ENCODE assay signal across 26 cellular contexts in genomic region chr14:104917992-104918391, GRCh38. TPM values are rescaled to one million over a fixed set of nuclear protein-coding genes. Genes with fewer than 3 reads are reported as not detected.
"Had no signal": no experiment of that assay in that cellular context is flagged by ENCODE, and none has a peak within 500 bp of the region (broad histone marks: within the 10 kb centered on the region; RNA-seq: fewer than 3 reads in every experiment).

No MANE protein-coding gene starts in this region.

- H3K9me3 ChIP-seq: SJCRH30 had no signal

- H3K27ac ChIP-seq: SJCRH30, SK-N-MC had no signal

- DNase-seq: activated CD4-positive, alpha-beta T cell treated with anti-CD3 and anti-CD28 coated beads, Interleukin-2, amount 10 ng/mL, durations not matched to agents 24 days and 14 days; activated CD4-positive, alpha-beta T cell treated with anti-CD3 and anti-CD28 coated beads, Interleukin-2, amount 50 U/mL, for 4 hours; activated CD8-positive, alpha-beta T cell treated with anti-CD3 and anti-CD28 coated beads for 36 hours; activated gamma-delta T cell; activated naive CD4-positive, alpha-beta T cell treated with Interleukin-2 at 50 U/mL for 16 hours; activated naive CD8-positive, alpha-beta T cell treated with anti-CD3 and anti-CD28 coated beads, Interleukin-2, amount 10 ng/mL, durations not matched to agents 7 days and 5 days; activated T-cell treated with anti-CD3 and anti-CD28 coated beads, Interleukin-2, amount 50 U/mL, for 1 hour; anterior cingulate cortex; caudate nucleus; NCI-H1048; NCI-H1105 treated with DMSO at 0.1 percent for 48 hours; NCI-H1436; NCI-H1694; NCI-H1930; NCI-H2171 treated with DMSO at 0.1 percent for 48 hours; NCI-H2227 treated with DMSO at 0.1 percent for 48 hours; NCI-H446; NCI-H510A treated with DMSO at 0.1 percent for 48 hours; SHP77; SJCRH30; T1000 had no signal

- H3K27me3 ChIP-seq: SJCRH30 had no signal

- H3K4me1 ChIP-seq: SJCRH30 had no signal

- H3K36me3 ChIP-seq: SJCRH30 had no signal

- H3K4me3 ChIP-seq: SJCRH30, SK-N-MC had no signal

RNA-seq across cellular contexts. Expression of gene PLD4, which starts 6.7 kb away (rescaled TPM):
- total RNA-seq: activated CD8-positive, alpha-beta memory T cell treated with anti-CD3 and anti-CD28 coated beads for 36 hours; activated CD8-positive, alpha-beta T cell treated with anti-CD3 and anti-CD28 coated beads for 36 hours; bronchial epithelial cell; M059J; RPMI7951; SJCRH30 had no signal
